1 cellular context compared by ENCODE assay signal in genomic region chr2:10144771-10145518, GRCh38.
TF ChIP-seq lines count a peak whose summit lies in the region.

No MANE protein-coding gene starts in this region.

TF ChIP-seq in IMR-90, 13 proteins besides CTCF, POLR2A, EP300 and RAD21 (continued from another document):
- TF ChIP-seq ELK1 (IDR thresholded peaks at IDR 0.05; ENCODE audit: borderline replicate concordance, low read depth, low read length), result no peak
- TF ChIP-seq FOS (IDR thresholded peaks at IDR 0.05; ENCODE audit: low read depth, low read length), result no peak
- no peak for TF ChIP-seq SMC3 (IDR thresholded peaks at IDR 0.05; ENCODE audit: low read depth, low read length)
- TF ChIP-seq CHD1 (IDR thresholded peaks at IDR 0.05; ENCODE audit: low read depth, low read length), result no peak
- TF ChIP-seq RCOR1 (IDR thresholded peaks at IDR 0.05; ENCODE audit: insufficient replicate concordance, low read length), result no peak
